1 cellular context compared by ENCODE assay signal in the genomic region with DNA sequence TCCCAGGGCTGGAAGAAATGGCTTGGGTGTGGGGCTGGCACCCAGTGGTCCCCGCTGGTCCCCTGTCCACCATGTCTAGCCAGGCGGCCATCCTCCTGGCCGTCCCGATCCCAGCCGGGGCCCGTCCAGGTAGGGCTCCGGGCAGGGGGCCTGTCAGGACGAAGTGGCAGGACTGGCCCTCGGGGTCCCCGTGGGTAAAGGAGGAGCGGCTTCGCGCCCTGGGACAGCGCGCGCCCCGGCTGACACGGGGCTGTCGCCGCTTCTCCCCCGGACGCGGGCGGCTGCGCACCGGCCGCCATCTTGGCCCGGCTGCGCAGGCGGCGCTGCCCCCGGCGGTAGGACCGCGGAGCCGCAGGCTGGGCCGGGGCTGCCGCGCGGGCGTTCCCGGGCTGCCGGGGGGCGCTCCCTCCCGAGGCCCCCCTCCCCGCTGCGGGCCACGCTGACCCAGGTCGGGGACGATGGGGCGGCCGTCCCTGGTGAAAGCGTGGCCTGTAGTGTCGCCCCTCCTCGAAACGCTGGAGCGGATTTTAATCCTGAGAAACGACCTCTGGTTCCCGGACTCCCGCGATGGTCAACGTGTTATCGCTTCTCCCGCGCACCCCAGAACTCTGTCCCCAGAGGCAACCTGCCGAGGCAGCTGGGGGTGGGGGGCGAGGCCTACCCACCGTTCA.
A peak's percentile ranks its signal among the peaks of the same experiment; 100 is the strongest.
TF ChIP-seq lines count a peak whose summit lies in the region.

No MANE protein-coding gene starts in this region.

TF ChIP-seq in HCT116, 20 proteins besides CTCF, POLR2A, EP300 and RAD21:
- TF ChIP-seq EGR1 (IDR thresholded peaks at IDR 0.05; ENCODE audit: low read depth) (no peak), ZNF274 (IDR thresholded peaks at IDR 0.05; ENCODE audit: low read depth, low read length) (no peak), FOSL1 (IDR thresholded peaks at IDR 0.05; ENCODE audit: low read depth) (no peak), EZH2phosphoT487 (IDR thresholded peaks at IDR 0.05; ENCODE audit: borderline replicate concordance) (no peak), POLR2AphosphoS5 (IDR thresholded peaks at IDR 0.05; ENCODE audit: low read depth, low read length) (peak; percentile 56), SP1 (IDR thresholded peaks at IDR 0.05; ENCODE audit: low read depth) (no peak), TCF7L2 (IDR thresholded peaks at IDR 0.05; ENCODE audit: borderline replicate concordance, extremely low read depth, insufficient read depth, insufficient read length) (no peak), MAX (IDR thresholded peaks at IDR 0.05) (no peak), EZH2 (IDR thresholded peaks at IDR 0.05) (no peak), JUND (IDR thresholded peaks at IDR 0.05) (no peak), ZFX (IDR thresholded peaks at IDR 0.05) (0 out of 2 replicates have a peak, but pooled peaks have one; percentile 11), YY1 (IDR thresholded peaks at IDR 0.05; ENCODE audit: extremely low read depth, insufficient replicate concordance, low read depth, low read length) (peak; percentile 87), REST (IDR thresholded peaks at IDR 0.05; ENCODE audit: low read depth) (no peak), ELF1 (IDR thresholded peaks at IDR 0.05; ENCODE audit: borderline replicate concordance, low read depth) (no peak)
- TF ChIP-seq, protein P1, sequence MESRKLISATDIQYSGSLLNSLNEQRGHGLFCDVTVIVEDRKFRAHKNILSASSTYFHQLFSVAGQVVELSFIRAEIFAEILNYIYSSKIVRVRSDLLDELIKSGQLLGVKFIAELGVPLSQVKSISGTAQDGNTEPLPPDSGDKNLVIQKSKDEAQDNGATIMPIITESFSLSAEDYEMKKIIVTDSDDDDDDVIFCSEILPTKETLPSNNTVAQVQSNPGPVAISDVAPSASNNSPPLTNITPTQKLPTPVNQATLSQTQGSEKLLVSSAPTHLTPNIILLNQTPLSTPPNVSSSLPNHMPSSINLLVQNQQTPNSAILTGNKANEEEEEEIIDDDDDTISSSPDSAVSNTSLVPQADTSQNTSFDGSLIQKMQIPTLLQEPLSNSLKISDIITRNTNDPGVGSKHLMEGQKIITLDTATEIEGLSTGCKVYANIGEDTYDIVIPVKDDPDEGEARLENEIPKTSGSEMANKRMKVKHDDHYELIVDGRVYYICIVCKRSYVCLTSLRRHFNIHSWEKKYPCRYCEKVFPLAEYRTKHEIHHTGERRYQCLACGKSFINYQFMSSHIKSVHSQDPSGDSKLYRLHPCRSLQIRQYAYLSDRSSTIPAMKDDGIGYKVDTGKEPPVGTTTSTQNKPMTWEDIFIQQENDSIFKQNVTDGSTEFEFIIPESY (IDR thresholded peaks at IDR 0.05; ENCODE audit: extremely low read depth, insufficient replicate concordance, low read length) = peak; percentile 7
